9 cellular contexts compared by ENCODE assay signal in genomic region chr10:70162892-70163201, GRCh38. TPM values are rescaled to one million over a fixed set of nuclear protein-coding genes. Genes with fewer than 3 reads are reported as not detected.
A peak's percentile ranks its signal among the peaks of the same experiment; 100 is the strongest.
DNase-seq lines count a peak whose midpoint lies in the region; ATAC-seq and TF ChIP-seq lines count a peak whose summit lies in the region.
"Had no signal": no experiment of that assay in that cellular context is flagged by ENCODE, and none has a peak within 500 bp of the region (broad histone marks: within the 10 kb centered on the region; RNA-seq: fewer than 3 reads in every experiment).

No MANE protein-coding gene starts in this region.

- no peaks in the 10 kb centered on the region for H3K27me3 Mint-ChIP-seq in activated T-helper 2 cell treated with anti-CD3 and anti-CD28 coated beads, Interferon-gamma antibody, Interleukin-2, Interleukin-4, amounts not matched to agents 10 μg/mL and 5 μg/mL and 100 μg/mL, durations not matched to agents 14 hours and 24 hours and 36 hours (ENCODE audit: low read depth)
- H3K27me3 Mint-ChIP-seq in endodermal cell (ENCODE audit: insufficient read depth): no peaks in the 10 kb centered on the region
- H3K27me3 Mint-ChIP-seq: naive B cell had no signal

- peaks cover 60% of the 10 kb centered on the region for H3K4me1 Mint-ChIP-seq in activated T-helper 2 cell treated with anti-CD3 and anti-CD28 coated beads, Interferon-gamma antibody, Interleukin-2, Interleukin-4, amounts not matched to agents 10 μg/mL and 5 μg/mL and 100 μg/mL, durations not matched to agents 14 hours and 24 hours and 36 hours (ENCODE audit: low read depth)
- H3K4me1 Mint-ChIP-seq in endodermal cell: peaks cover 3% of the 10 kb centered on the region

- ATAC-seq in GM19395 (IDR thresholded peaks at IDR 0.05; ENCODE audit: unreplicated experiment): peak; percentile 89
- peak; percentile 66 for ATAC-seq in HG03442 (IDR thresholded peaks at IDR 0.05; ENCODE audit: unreplicated experiment)

- H3K9me3 Mint-ChIP-seq in activated T-helper 2 cell treated with anti-CD3 and anti-CD28 coated beads, Interferon-gamma antibody, Interleukin-2, Interleukin-4, amounts not matched to agents 10 μg/mL and 5 μg/mL and 100 μg/mL, durations not matched to agents 14 hours and 24 hours and 36 hours: no peaks in the 10 kb centered on the region
- no peaks in the 10 kb centered on the region for H3K9me3 Mint-ChIP-seq in endodermal cell
- H3K9me3 Mint-ChIP-seq: naive B cell had no signal

- H3K27me3 ChIP-seq in smooth muscle cell (ENCODE audit: low read depth): no peaks in the 10 kb centered on the region
- H3K27me3 ChIP-seq in endodermal cell (ENCODE audit: control insufficient read depth, insufficient read depth, low read length, poor library complexity, severe bottlenecking): no peaks in the 10 kb centered on the region

- DNase-seq in activated T-helper 2 cell treated with anti-CD3 and anti-CD28 coated beads, Interferon-gamma antibody, Interleukin-2, Interleukin-4, amounts not matched to agents 10 μg/mL and 5 μg/mL and 100 μg/mL, durations not matched to agents 14 hours and 24 hours and 36 hours (ENCODE audit: low spot score): peak; percentile 68
- DNase-seq in stimulated activated CD8-positive, alpha-beta memory T cell treated with anti-CD3 and anti-CD28 coated beads, Interleukin-15, amount 100 ng/mL, for 48 hours (ENCODE audit: low read depth in 2 of 2): peak; percentile 53 to 57
- DNase-seq in NCI-H2107 (lab: John Stamatoyannopoulos, UW) (no peak), smooth muscle cell (lab: John Stamatoyannopoulos, UW; ENCODE audit: unreplicated experiment) (no peak), endodermal cell (no peak)
- DNase-seq in effector CD4-positive, alpha-beta T cell: no peak
- DNase-seq: naive B cell had no signal

- peaks cover 14% of the 10 kb centered on the region for H3F3A ChIP-seq in smooth muscle cell (ENCODE audit: low read depth)

- H3K27ac ChIP-seq in smooth muscle cell (ENCODE audit: low read depth) (no peak overlapping the region), endodermal cell (ENCODE audit: low read depth, low read length) (no peak overlapping the region)

- no peak overlapping the region for H3K4me2 ChIP-seq in smooth muscle cell

- peak overlapping the region; percentile 53 for H3K4me3 Mint-ChIP-seq in activated T-helper 2 cell treated with anti-CD3 and anti-CD28 coated beads, Interferon-gamma antibody, Interleukin-2, Interleukin-4, amounts not matched to agents 10 μg/mL and 5 μg/mL and 100 μg/mL, durations not matched to agents 14 hours and 24 hours and 36 hours (ENCODE audit: low read depth)
- H3K4me3 Mint-ChIP-seq in endodermal cell: no peak overlapping the region

- no peaks in the 10 kb centered on the region for H3K9me3 ChIP-seq in smooth muscle cell (replicated peaks; ENCODE audit: low read depth)
- H3K9me3 ChIP-seq in endodermal cell (ENCODE audit: control insufficient read depth, low read length): no peaks in the 10 kb centered on the region

- H3K9ac ChIP-seq in smooth muscle cell (ENCODE audit: low read depth) (no peak overlapping the region), endodermal cell (ENCODE audit: extremely low read depth, low read length, poor library complexity, severe bottlenecking) (no peak overlapping the region)

- peaks cover 85% of the 10 kb centered on the region for H3K36me3 Mint-ChIP-seq in activated T-helper 2 cell treated with anti-CD3 and anti-CD28 coated beads, Interferon-gamma antibody, Interleukin-2, Interleukin-4, amounts not matched to agents 10 μg/mL and 5 μg/mL and 100 μg/mL, durations not matched to agents 14 hours and 24 hours and 36 hours (ENCODE audit: low read depth)
- peaks cover 40% of the 10 kb centered on the region for H3K36me3 Mint-ChIP-seq in endodermal cell (ENCODE audit: low read depth)
- H3K36me3 Mint-ChIP-seq: naive B cell had no signal

- H3K27ac Mint-ChIP-seq in activated T-helper 2 cell treated with anti-CD3 and anti-CD28 coated beads, Interferon-gamma antibody, Interleukin-2, Interleukin-4, amounts not matched to agents 10 μg/mL and 5 μg/mL and 100 μg/mL, durations not matched to agents 14 hours and 24 hours and 36 hours: peak overlapping the region; percentile 88
- no peak overlapping the region for H3K27ac Mint-ChIP-seq in endodermal cell

- 71% methylated on average over 1 of the region's 1 CpG for WGBS in smooth muscle cell (ENCODE audit: low lambda C conversion rate)
- 95% methylated on average over 1 of the region's 1 CpG; no CpG with 5 or more reads in 1 of the 2 experiments for WGBS in endodermal cell (ENCODE audit: insufficient coverage in 1 of 2, insufficient read length in 1 of 2), 2 experiments

- no peak overlapping the region for H3K4me3 ChIP-seq in smooth muscle cell
- no peak overlapping the region for H3K4me3 ChIP-seq in endodermal cell (ENCODE audit: low read length)

- no peak for TF ChIP-seq CTCF in smooth muscle cell (IDR thresholded peaks at IDR 0.05; ENCODE audit: borderline replicate concordance, insufficient read depth, poor library complexity, severe bottlenecking)
- no peak for TF ChIP-seq CTCF in endodermal cell (conservative IDR thresholded peaks at IDR 0.05)

- peaks cover 92% of the 10 kb centered on the region for H3K79me2 ChIP-seq in smooth muscle cell (ENCODE audit: low read depth)

- peaks cover 100% of the 10 kb centered on the region for H4K20me1 ChIP-seq in smooth muscle cell (ENCODE audit: low read depth)

- H2AFZ ChIP-seq in smooth muscle cell (ENCODE audit: low read depth): no peak overlapping the region

- H3K36me3 ChIP-seq in smooth muscle cell (ENCODE audit: low read depth): peaks cover 22% of the 10 kb centered on the region
- H3K36me3 ChIP-seq in endodermal cell (ENCODE audit: control insufficient read depth, insufficient read depth, low read length): peaks cover 67% of the 10 kb centered on the region

- H3K4me1 ChIP-seq in smooth muscle cell (ENCODE audit: low read depth) (no peaks in the 10 kb centered on the region), endodermal cell (ENCODE audit: control insufficient read depth, insufficient read depth, low read length) (no peaks in the 10 kb centered on the region)

- intact Hi-C loops in activated T-helper 2 cell treated with anti-CD3 and anti-CD28 coated beads, Interferon-gamma antibody, Interleukin-2, Interleukin-4, amounts not matched to agents 10 μg/mL and 5 μg/mL and 100 μg/mL, durations not matched to agents 14 hours and 24 hours and 36 hours (cut with micrococcal nuclease): loop anchor here (1.0 to 5.0 kb wide), 5 partner anchors 7 to 109 kb away; partner anchors contain the start of genes PPA1, SAR1A and TYSND1

RNA-seq across cellular contexts. Expression of gene SAR1A, which starts 7.5 kb away (rescaled TPM):
- 115 and 129 TPM in 2 replicates for total RNA-seq in activated T-helper 2 cell treated with anti-CD3 and anti-CD28 coated beads, Interferon-gamma antibody, Interleukin-2, Interleukin-4, amounts not matched to agents 10 μg/mL and 5 μg/mL and 100 μg/mL, durations not matched to agents 14 hours and 24 hours and 36 hours
- total RNA-seq in smooth muscle cell (178 and 180 TPM in 2 replicates), endodermal cell (100 to 1,000 TPM; 118 to 125 TPM)
- polyA plus RNA-seq in smooth muscle cell: 133 and 140 TPM in 2 replicates
- 71.8 TPM for polyA plus RNA-seq in endodermal cell (2013, experiment 1 of 2)
- 67.7 TPM for polyA plus RNA-seq in endodermal cell (2013, experiment 2 of 2)

RNA-seq across cellular contexts. Expression of gene TYSND1, which starts 16.3 kb away (rescaled TPM):
- total RNA-seq in activated T-helper 2 cell treated with anti-CD3 and anti-CD28 coated beads, Interferon-gamma antibody, Interleukin-2, Interleukin-4, amounts not matched to agents 10 μg/mL and 5 μg/mL and 100 μg/mL, durations not matched to agents 14 hours and 24 hours and 36 hours: 12.5 and 13.6 TPM in 2 replicates
- total RNA-seq in smooth muscle cell (2.4 and 4.9 TPM in 2 replicates), endodermal cell (10 to 100 TPM; 13.1 to 13.6 TPM)
- 4.5 and 10.0 TPM in 2 replicates for polyA plus RNA-seq in smooth muscle cell
- polyA plus RNA-seq in endodermal cell (2013, experiment 1 of 2): 6.7 TPM
- polyA plus RNA-seq in endodermal cell (2013, experiment 2 of 2): 6.8 TPM

RNA-seq across cellular contexts. Expression of gene AIFM2, which starts 30.2 kb away (rescaled TPM):
- 9.5 and 11.6 TPM in 2 replicates for total RNA-seq in activated T-helper 2 cell treated with anti-CD3 and anti-CD28 coated beads, Interferon-gamma antibody, Interleukin-2, Interleukin-4, amounts not matched to agents 10 μg/mL and 5 μg/mL and 100 μg/mL, durations not matched to agents 14 hours and 24 hours and 36 hours
- total RNA-seq in smooth muscle cell (2.1 and 2.2 TPM in 2 replicates), endodermal cell (1 to 10 TPM; 7.1 to 7.6 TPM)
- 3.6 and 4.4 TPM in 2 replicates for polyA plus RNA-seq in smooth muscle cell
- 0.85 TPM for polyA plus RNA-seq in endodermal cell (2013, experiment 1 of 2)
- 1.2 TPM for polyA plus RNA-seq in endodermal cell (2013, experiment 2 of 2)

Comparison
In these comparisons a context has a peak if more than half of its experiments do, and no peak if none do; other contexts are left out.
1. DNase-seq: peak in activated T-helper 2 cell treated with anti-CD3 and anti-CD28 coated beads, Interferon-gamma antibody, Interleukin-2, Interleukin-4, amounts not matched to agents 10 μg/mL and 5 μg/mL and 100 μg/mL, durations not matched to agents 14 hours and 24 hours and 36 hours (single experiment) and stimulated activated CD8-positive, alpha-beta memory T cell treated with anti-CD3 and anti-CD28 coated beads, Interleukin-15, amount 100 ng/mL, for 48 hours (2 of 2); none in NCI-H2107 (single experiment), smooth muscle cell (single experiment), endodermal cell (single experiment) and effector CD4-positive, alpha-beta T cell (single experiment).